ENCODE assay signal across 20 cellular contexts in the genomic region with DNA sequence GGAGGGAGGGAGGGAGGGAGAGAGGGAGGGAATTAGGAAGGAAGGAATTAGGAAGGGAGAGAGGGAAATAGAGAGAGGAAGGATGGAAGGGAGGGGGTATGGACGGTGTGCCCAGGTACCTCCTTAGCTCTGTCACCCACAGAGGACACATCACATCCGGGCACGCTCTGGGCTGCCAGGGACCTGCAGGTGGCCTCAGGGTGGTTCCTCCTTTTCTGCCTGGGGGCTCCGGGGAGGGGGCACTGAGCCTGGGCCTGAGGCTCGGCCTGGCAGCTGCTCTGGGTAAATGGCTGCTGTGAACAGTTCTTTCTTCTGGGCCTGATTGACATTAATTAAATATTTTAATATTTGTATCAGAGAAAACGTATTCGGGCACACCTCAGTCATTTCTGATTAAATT.
"Had no signal": no experiment of that assay in that cellular context is flagged by ENCODE, and none has a peak within 500 bp of the region (broad histone marks: within the 10 kb centered on the region; RNA-seq: fewer than 3 reads in every experiment).

No MANE protein-coding gene starts in this region.

- H3K4me3 ChIP-seq: gastrocnemius medialis, mucosa of descending colon, right atrium auricular region, skin epidermis, testis had no signal

- H3K9me3 ChIP-seq: gastrocnemius medialis, mucosa of descending colon, right atrium auricular region, testis had no signal

- H3K36me3 ChIP-seq: gastrocnemius medialis, right atrium auricular region, WERI-Rb-1 had no signal

- DNase-seq: activated CD4-positive, alpha-beta T cell treated with anti-CD3 and anti-CD28 coated beads for 36 hours; activated CD4-positive, alpha-beta T cell treated with anti-CD3 and anti-CD28 coated beads, Interleukin-2, amount 50 U/mL, for 48 hours; activated gamma-delta T cell treated with Interleukin-2 at 50 U/mL for 16 hours; activated T-cell treated with anti-CD3 and anti-CD28 coated beads for 4 hours; cerebellar nuclear complex; effector CD4-positive, alpha-beta T cell; gastrocnemius medialis; head of caudate nucleus; kidney glomerular epithelial cell; mesenchymal stem cell; mucosa of descending colon; naive B cell; stimulated activated CD4-positive, alpha-beta T cell treated with anti-CD3 and anti-CD28 coated beads, Interleukin-15, amount 100 ng/mL, for 24 hours; stimulated activated CD4-positive, alpha-beta T cell treated with anti-CD3 and anti-CD28 coated beads, Interleukin-2, amount 100 ng/mL, for 48 hours; T-helper 2 cell; testis; WERI-Rb-1 had no signal

- H3K4me1 ChIP-seq: gastrocnemius medialis, right atrium auricular region, testis had no signal

- ATAC-seq: activated CD4-positive, alpha-beta T cell treated with anti-CD3 and anti-CD28 coated beads for 36 hours; esophagus mucosa; gastrocnemius medialis; mucosa of descending colon had no signal

- H3K27me3 ChIP-seq: gastrocnemius medialis, testis had no signal

- H3K27ac ChIP-seq: gastrocnemius medialis, right atrium auricular region, skin epidermis, testis, WERI-Rb-1 had no signal
